In genomic region chr5:9425710-9426109, GRCh38 we compare ENCODE assay signal across 25 cellular contexts.
"Had no signal": no experiment of that assay in that cellular context is flagged by ENCODE, and none has a peak within 500 bp of the region (broad histone marks: within the 10 kb centered on the region; RNA-seq: fewer than 3 reads in every experiment).

No MANE protein-coding gene starts in this region.

- DNase-seq: colonic mucosa; cortex of kidney; effector CD8-positive, alpha-beta T cell; effector memory CD8-positive, alpha-beta T cell; endodermal cell; erythroblast; esophagus squamous epithelium; foreskin fibroblast; foreskin melanocyte; gastrocnemius medialis; glutamatergic neuron; head of caudate nucleus; heart right ventricle; hippocampal formation; left cardiac atrium; left lung; left ventricle myocardium superior; lower lobe of right lung; mesenchymal stem cell; mucosa of descending colon; naive B cell had no signal

- FAIRE-seq: endometrium, islet of Langerhans, keratinocyte had no signal

- ATAC-seq: effector memory CD8-positive, alpha-beta T cell; esophagus mucosa; gastrocnemius medialis; heart right ventricle; left cardiac atrium; left lung; left ventricle myocardium superior; lower lobe of right lung; mucosa of descending colon had no signal
